Comparison of ENCODE assay signal across 9 cellular contexts in genomic region chr7:5679741-5680473, GRCh38.
DNase-seq lines count a peak whose midpoint lies in the region; ATAC-seq, FAIRE-seq and TF ChIP-seq lines count a peak whose summit lies in the region.
"Had no signal": no experiment of that assay in that cellular context is flagged by ENCODE, and none has a peak within 500 bp of the region (broad histone marks: within the 10 kb centered on the region; RNA-seq: fewer than 3 reads in every experiment).

No MANE protein-coding gene starts in this region.

- TF ChIP-seq POLR2A in GM12891 (IDR thresholded peaks at IDR 0.05; ENCODE audit: low read depth, low read length): 0 out of 2 replicates have a peak, but pooled peaks have one; percentile 41
- TF ChIP-seq POLR2A in thyroid gland (IDR thresholded peaks at IDR 0.05): no peak

- peak overlapping the region; percentile 2 for H3K9ac ChIP-seq in muscle layer of colon (ENCODE audit: low read length)

- DNase-seq in GM12891 (ENCODE audit: insufficient read length, low spot score) (peak; percentile 46), WTC11 (ENCODE audit: low spot score) (no peak), thyroid gland (no peak), SW 1271 (lab: John Stamatoyannopoulos, UW) (no peak)
- DNase-seq in activated CD8-positive, alpha-beta memory T cell treated with anti-CD3 and anti-CD28 coated beads, Interleukin-2, amount 50 U/mL, for 48 hours: no peak
- no peak for DNase-seq in activated T-helper 2 cell treated with anti-CD3 and anti-CD28 coated beads, Interferon-gamma antibody, Interleukin-2, Interleukin-4, amounts not matched to agents 10 μg/mL and 5 μg/mL and 100 μg/mL, durations not matched to agents 14 hours and 24 hours and 36 hours (ENCODE audit: low spot score)

- H3K27me3 ChIP-seq in muscle layer of colon (ENCODE audit: control insufficient read depth in 1 of 2, insufficient read depth in 2 of 2, low read length in 2 of 2) (no peaks in the 10 kb centered on the region), thyroid gland (no peaks in the 10 kb centered on the region)

- no peaks in the 10 kb centered on the region for H3K9me3 Mint-ChIP-seq in WTC11
- no peaks in the 10 kb centered on the region for H3K9me3 Mint-ChIP-seq in activated T-helper 2 cell treated with anti-CD3 and anti-CD28 coated beads, Interferon-gamma antibody, Interleukin-2, Interleukin-4, amounts not matched to agents 10 μg/mL and 5 μg/mL and 100 μg/mL, durations not matched to agents 14 hours and 24 hours and 36 hours

- no peak overlapping the region for H3K4me3 Mint-ChIP-seq in WTC11
- H3K4me3 Mint-ChIP-seq in activated T-helper 2 cell treated with anti-CD3 and anti-CD28 coated beads, Interferon-gamma antibody, Interleukin-2, Interleukin-4, amounts not matched to agents 10 μg/mL and 5 μg/mL and 100 μg/mL, durations not matched to agents 14 hours and 24 hours and 36 hours (ENCODE audit: low read depth): no peak overlapping the region

- TF ChIP-seq CTCF in WTC11 (IDR thresholded peaks at IDR 0.05) (no peak), thyroid gland (IDR thresholded peaks at IDR 0.05) (no peak)

- no peaks in the 10 kb centered on the region for H3K27me3 Mint-ChIP-seq in WTC11 (ENCODE audit: low read depth)
- no peaks in the 10 kb centered on the region for H3K27me3 Mint-ChIP-seq in activated T-helper 2 cell treated with anti-CD3 and anti-CD28 coated beads, Interferon-gamma antibody, Interleukin-2, Interleukin-4, amounts not matched to agents 10 μg/mL and 5 μg/mL and 100 μg/mL, durations not matched to agents 14 hours and 24 hours and 36 hours (ENCODE audit: low read depth)

- H3K9me3 ChIP-seq in muscle layer of colon (ENCODE audit: low read length): no peaks in the 10 kb centered on the region
- H3K9me3 ChIP-seq in thyroid gland: no peaks in the 10 kb centered on the region

- ATAC-seq in HG02610 (IDR thresholded peaks at IDR 0.05; ENCODE audit: unreplicated experiment) (peak; percentile 49), WTC11 (no peak)

- H3K36me3 Mint-ChIP-seq in WTC11: peaks cover 4% of the 10 kb centered on the region; the same call in 1 of the 2 replicates
- H3K36me3 Mint-ChIP-seq in activated T-helper 2 cell treated with anti-CD3 and anti-CD28 coated beads, Interferon-gamma antibody, Interleukin-2, Interleukin-4, amounts not matched to agents 10 μg/mL and 5 μg/mL and 100 μg/mL, durations not matched to agents 14 hours and 24 hours and 36 hours (ENCODE audit: low read depth): peaks cover 11% of the 10 kb centered on the region

- H3K27ac Mint-ChIP-seq in WTC11: peak overlapping the region; percentile 56
- H3K27ac Mint-ChIP-seq in activated T-helper 2 cell treated with anti-CD3 and anti-CD28 coated beads, Interferon-gamma antibody, Interleukin-2, Interleukin-4, amounts not matched to agents 10 μg/mL and 5 μg/mL and 100 μg/mL, durations not matched to agents 14 hours and 24 hours and 36 hours: no peak overlapping the region

- H3K4me1 Mint-ChIP-seq in WTC11: peaks cover 40% of the 10 kb centered on the region
- H3K4me1 Mint-ChIP-seq in activated T-helper 2 cell treated with anti-CD3 and anti-CD28 coated beads, Interferon-gamma antibody, Interleukin-2, Interleukin-4, amounts not matched to agents 10 μg/mL and 5 μg/mL and 100 μg/mL, durations not matched to agents 14 hours and 24 hours and 36 hours (ENCODE audit: low read depth): peaks cover 30% of the 10 kb centered on the region

- peak; percentile 87 for FAIRE-seq in GM12891 (lab: Jason Lieb, UNC)

- H3K4me1 ChIP-seq in muscle layer of colon (ENCODE audit: insufficient read depth, low read length): peaks cover 92% of the 10 kb centered on the region
- peaks cover 5% of the 10 kb centered on the region in 2 donors for H3K4me1 ChIP-seq in thyroid gland

- WGBS in thyroid gland, 2 donors: 76 to 85% methylated on average over 19 of the region's 19 CpGs

- POLR2A ChIA-PET in WTC11 (lab: Charles Lee): interaction anchor here (1.0 kb wide), 1 partner anchor 23 kb away, joined by 3 read pairs; no protein-coding TSS in a partner anchor

- H3K36me3 ChIP-seq in muscle layer of colon (ENCODE audit: insufficient read depth, low read length): no peaks in the 10 kb centered on the region
- H3K36me3 ChIP-seq in thyroid gland: peaks cover 0 to 6% of the 10 kb centered on the region in 2 donors

- CTCF ChIA-PET in WTC11 (lab: Charles Lee): interaction anchor here (0.6 to 5.8 kb wide), 4 partner anchors 14 to 185 kb away, joined by 3 to 126 read pairs (median 4); no protein-coding TSS in a partner anchor

- H3K27ac ChIP-seq in muscle layer of colon (ENCODE audit: low read depth, low read length): peak overlapping the region; percentile 67
- no peak overlapping the region for H3K27ac ChIP-seq in thyroid gland

- intact Hi-C loops in thyroid gland (cut with DNase I): no loop called here
- intact Hi-C loops in activated T-helper 2 cell treated with anti-CD3 and anti-CD28 coated beads, Interferon-gamma antibody, Interleukin-2, Interleukin-4, amounts not matched to agents 10 μg/mL and 5 μg/mL and 100 μg/mL, durations not matched to agents 14 hours and 24 hours and 36 hours (cut with micrococcal nuclease): no loop called here

- H3K4me3 ChIP-seq in muscle layer of colon (ENCODE audit: low read depth in 1 of 2, low read length in 2 of 2): no peak overlapping the region
- H3K4me3 ChIP-seq in thyroid gland (replicated peaks in 1 of 3): no peak overlapping the region
- H3K4me3 ChIP-seq: lung had no signal

TF ChIP-seq in GM12891, 5 proteins besides CTCF, POLR2A, EP300 and RAD21:
- TF ChIP-seq PAX5 (IDR thresholded peaks at IDR 0.05; ENCODE audit: insufficient read depth, low read length, severe bottlenecking) (no peak), TAF1 (IDR thresholded peaks at IDR 0.05; ENCODE audit: low read depth, low read length) (peak; percentile 46; the same call in 1 of the 2 replicates), POU2F2 (IDR thresholded peaks at IDR 0.05; ENCODE audit: low read depth, low read length) (no peak; the same call in 1 of the 2 replicates), POLR2AphosphoS5 (IDR thresholded peaks at IDR 0.05; ENCODE audit: low read depth, low read length) (peak; percentile 62; the same call in 1 of the 2 replicates), SPI1 (IDR thresholded peaks at IDR 0.05; ENCODE audit: low read depth, low read length) (peak; percentile 89)

TF ChIP-seq in WTC11, 78 proteins besides CTCF, POLR2A, EP300 and RAD21 (continues in another document):
- TF ChIP-seq TCF7 (CRISPR knock-in tag; IDR thresholded peaks at IDR 0.05; ENCODE audit: low read depth) (no peak), ZNF532 (CRISPR knock-in tag; IDR thresholded peaks at IDR 0.05; ENCODE audit: borderline replicate concordance) (no peak), ATF6 (CRISPR knock-in tag; IDR thresholded peaks at IDR 0.05) (no peak), CDX4 (CRISPR knock-in tag; IDR thresholded peaks at IDR 0.05; ENCODE audit: borderline replicate concordance) (no peak), FOXP1 (CRISPR knock-in tag; IDR thresholded peaks at IDR 0.05; ENCODE audit: borderline replicate concordance) (no peak), CBFB (CRISPR knock-in tag; IDR thresholded peaks at IDR 0.05; ENCODE audit: low read depth) (no peak)
